ENCODE assay signal across 8 cellular contexts in genomic region chr17:29294580-29294900, GRCh38. TPM values are rescaled to one million over a fixed set of nuclear protein-coding genes. Genes with fewer than 3 reads are reported as not detected.
DNase-seq lines count a peak whose midpoint lies in the region; ATAC-seq and TF ChIP-seq lines count a peak whose summit lies in the region.

No MANE protein-coding gene starts in this region.

- DNase-seq in activated T-cell treated with anti-CD3 and anti-CD28 coated beads, Interleukin-2, amount 50 U/mL, for 4 hours, result no peak
- no peak for DNase-seq in activated T-cell treated with anti-CD3 and anti-CD28 coated beads for 4 hours
- no peak for DNase-seq in right lobe of liver
- no peak for DNase-seq in transverse colon
- DNase-seq in NCI-H1930 (lab: John Stamatoyannopoulos, UW), result no peak
- no peak for DNase-seq in activated CD4-positive, alpha-beta T cell treated with anti-CD3 and anti-CD28 coated beads, Interleukin-2, amount 50 U/mL, for 4 hours

- peaks cover 0 to 8% (median 2%) of the 10 kb centered on the region in 4 donors for H3K36me3 ChIP-seq in right lobe of liver
- peaks cover 0 to 5% (median 0%) of the 10 kb centered on the region in 4 donors for H3K36me3 ChIP-seq in transverse colon

- intact Hi-C loops in right lobe of liver (cut with DNase I) (loop anchor here in 1 of 2 donors (5.0 kb wide), 1 partner anchor 147 kb away; no protein-coding TSS in a partner anchor), transverse colon (cut with DNase I; ENCODE audit: low total_unique reads) (loop anchor here (5.0 kb wide), 1 partner anchor 147 kb away; no protein-coding TSS in a partner anchor)

- H3K27ac ChIP-seq in angular gyrus (ENCODE audit: low read depth, low read length) (peak overlapping the region; percentile 97), right lobe of liver (peak overlapping the region; percentile 93 to 97 (median 94)), transverse colon (peak overlapping the region; percentile 98 to 100 (median 99))

- TF ChIP-seq POLR2A in right lobe of liver (IDR thresholded peaks at IDR 0.05), result no peak
- TF ChIP-seq POLR2A in transverse colon (IDR thresholded peaks at IDR 0.05), result no peak

- no peak for ATAC-seq in activated T-cell treated with anti-CD3 and anti-CD28 coated beads, Interleukin-2, amount 50 U/mL, for 4 hours
- no peak for ATAC-seq in right lobe of liver
- ATAC-seq in GM21360 (IDR thresholded peaks at IDR 0.05; ENCODE audit: unreplicated experiment), result no peak

- TF ChIP-seq EP300 in transverse colon (IDR thresholded peaks at IDR 0.05; ENCODE audit: low read depth), result no peak

- no peaks in the 10 kb centered on the region for H3K9me3 Mint-ChIP-seq in activated T-cell treated with anti-CD3 and anti-CD28 coated beads, Interleukin-2, amount 50 U/mL, for 4 hours

- H3K36me3 Mint-ChIP-seq in activated T-cell treated with anti-CD3 and anti-CD28 coated beads, Interleukin-2, amount 50 U/mL, for 4 hours (ENCODE audit: insufficient read depth), result peaks cover 15% of the 10 kb centered on the region

- H3K4me3 Mint-ChIP-seq in activated T-cell treated with anti-CD3 and anti-CD28 coated beads, Interleukin-2, amount 50 U/mL, for 4 hours, result peak overlapping the region; percentile 100

- no peak for TF ChIP-seq CTCF in right lobe of liver (IDR thresholded peaks at IDR 0.05)
- no peak for TF ChIP-seq CTCF in transverse colon (IDR thresholded peaks at IDR 0.05)

- H3K27me3 ChIP-seq in right lobe of liver (no peaks in the 10 kb centered on the region), transverse colon (no peaks in the 10 kb centered on the region)

- peaks cover 25% of the 10 kb centered on the region for H3K4me1 Mint-ChIP-seq in activated T-cell treated with anti-CD3 and anti-CD28 coated beads, Interleukin-2, amount 50 U/mL, for 4 hours (ENCODE audit: low read depth)

- H3K9me3 ChIP-seq in right lobe of liver (no peaks in the 10 kb centered on the region), transverse colon (no peaks in the 10 kb centered on the region)

- peaks cover 0 to 28% (median 12%) of the 10 kb centered on the region in 4 donors for H3K4me1 ChIP-seq in right lobe of liver
- peaks cover 11 to 32% (median 27%) of the 10 kb centered on the region in 4 donors for H3K4me1 ChIP-seq in transverse colon

- H3K27me3 Mint-ChIP-seq in activated T-cell treated with anti-CD3 and anti-CD28 coated beads, Interleukin-2, amount 50 U/mL, for 4 hours (ENCODE audit: low read depth), result no peaks in the 10 kb centered on the region

- 0% methylated on average over 2 of the region's 2 CpGs for WGBS in right lobe of liver (ENCODE audit: insufficient coverage, low coverage, low lambda C conversion rate, missing lambda C conversion rate)
- WGBS in transverse colon (ENCODE audit: low coverage in 1 of 2), 2 donors, result 0 to 1% methylated on average over 2 of the region's 2 CpGs

- in situ Hi-C loops in transverse colon (cut with MboI; ENCODE audit: low pct_ligation_motif_present in 1 of 4, low pct_unique_long_range_greater_than_20kb in 1 of 4, low sequenced_read_pairs in 3 of 4), result loop anchor here in 1 of 4 donors (25.0 kb wide), 1 partner anchor 157 kb away; no protein-coding TSS in a partner anchor

- peak overlapping the region; percentile 90 to 94 (median 90) for H3K4me3 ChIP-seq in right lobe of liver
- H3K4me3 ChIP-seq in transverse colon, result peak overlapping the region; percentile 12 to 97 (median 84)

RNA-seq across cellular contexts. Expression of gene NUFIP2, which starts 0.6 kb away (rescaled TPM):
- 10 to 100 TPM; 59.6 to 63.4 (median 60.9) TPM for total RNA-seq in activated T-cell treated with anti-CD3 and anti-CD28 coated beads, Interleukin-2, amount 50 U/mL, for 4 hours
- total RNA-seq in right lobe of liver (10 to 100 TPM; 16.1 to 31.2 (median 22.5) TPM), transverse colon (10 to 100 TPM; 19.8 to 40.8 (median 25.4) TPM)

RNA-seq across cellular contexts. Expression of gene CRYBA1, which starts 47.9 kb away (rescaled TPM):
- total RNA-seq in activated T-cell treated with anti-CD3 and anti-CD28 coated beads, Interleukin-2, amount 50 U/mL, for 4 hours, result not detected
- total RNA-seq in right lobe of liver, result not detected
- not detected for total RNA-seq in transverse colon
